In genomic region chr17:68413597-68414560, GRCh38 we compare ENCODE assay signal across 8 cellular contexts. TPM values are rescaled to one million over a fixed set of nuclear protein-coding genes. Genes with fewer than 3 reads are reported as not detected.
DNase-seq lines count a peak whose midpoint lies in the region; ATAC-seq and TF ChIP-seq lines count a peak whose summit lies in the region.
"Not testable (repeated sequence)": the region's sequence is repeated elsewhere in the genome, so short reads cannot be mapped to it uniquely, and the experiment has no call there.

No MANE protein-coding gene starts in this region.

- H3K4me3 ChIP-seq in CD4-positive, alpha-beta memory T cell (ENCODE audit: low read length in 2 of 2): peak overlapping the region in 1 of 2 donors; percentile 28
- peak overlapping the region; percentile 62; the same call in 1 of the 2 replicates for H3K4me3 ChIP-seq in PC-9
- H3K4me3 ChIP-seq in heart left ventricle: peak overlapping the region; percentile 12 to 60 (median 46)
- peak overlapping the region; percentile 35 for H3K4me3 ChIP-seq in neural cell (ENCODE audit: low read length)

- CTCF ChIA-PET in CD4-positive, alpha-beta memory T cell (lab: Charles Lee; ENCODE audit: partially characterized antibody): interaction anchor here (0.7 to 5.1 kb wide), 4 partner anchors 15 to 150 kb away, joined by 3 to 27 read pairs (median 3); no protein-coding TSS in a partner anchor
- CTCF ChIA-PET in PC-9 (lab: Charles Lee): interaction anchor here (0.6 kb wide), 2 partner anchors 15 to 84 kb away, joined by 3 to 4 read pairs; no protein-coding TSS in a partner anchor
- CTCF ChIA-PET in activated CD8-positive, alpha-beta T cell treated with anti-CD3 and anti-CD28 coated beads, Interleukin-2, amount 10 ng/mL, durations not matched to agents 7 days and 5 days (lab: Charles Lee): interaction anchor here (0.7 to 2.9 kb wide), 7 partner anchors 15 to 378 kb away, joined by 3 to 20 read pairs (median 4); partner anchors contain the start of gene KPNA2

- not testable (repeated sequence) for H4K20me1 ChIP-seq in PC-9 (ENCODE audit: insufficient read depth); neural cell (ENCODE audit: insufficient read depth)

- H2AFZ ChIP-seq in PC-9: peak overlapping the region; percentile 91
- not testable (repeated sequence) for H2AFZ ChIP-seq in neural cell (ENCODE audit: low read depth, low read length)

- POLR2A ChIA-PET in CD4-positive, alpha-beta memory T cell (lab: Charles Lee; ENCODE audit: partially characterized antibody): interaction anchor here (1.0 to 2.6 kb wide), 10 partner anchors 13 to 125 kb away, joined by 3 to 16 read pairs (median 4); partner anchors contain the start of genes ARSG, SLC16A6 and WIPI1
- POLR2A ChIA-PET in PC-9 (lab: Charles Lee; ENCODE audit: unreplicated experiment): not testable (repeated sequence)
- POLR2A ChIA-PET in activated CD8-positive, alpha-beta T cell treated with anti-CD3 and anti-CD28 coated beads, Interleukin-2, amount 10 ng/mL, durations not matched to agents 7 days and 5 days (lab: Charles Lee): interaction anchor here (0.6 to 1.5 kb wide), 6 partner anchors 13 to 209 kb away, joined by 3 to 10 read pairs (median 4); partner anchors contain the start of genes ARSG, SLC16A6 and WIPI1

- TF ChIP-seq RAD21 in neural cell (conservative IDR thresholded peaks at IDR 0.05): not testable (repeated sequence)

- not testable (repeated sequence) for BruUV-seq in PC-9 (replicated peaks; lab: Mats Ljungman, UMichigan)

- H3K4me1 ChIP-seq in CD4-positive, alpha-beta memory T cell (ENCODE audit: insufficient read depth, low read length): peaks cover 16% of the 10 kb centered on the region
- H3K4me1 ChIP-seq in PC-9 (replicated peaks; ENCODE audit: insufficient read depth): not testable (repeated sequence)
- H3K4me1 ChIP-seq in heart left ventricle: peaks cover 0 to 14% (median 0%) of the 10 kb centered on the region in 12 donors

- H3K79me2 ChIP-seq in PC-9 (ENCODE audit: low read depth); neural cell (replicated peaks; ENCODE audit: insufficient read depth, low read length): not testable (repeated sequence)

- not testable (repeated sequence) for H3K9me3 ChIP-seq in CD4-positive, alpha-beta memory T cell (ENCODE audit: control insufficient read depth in 1 of 2, low read length in 2 of 2); PC-9 (ENCODE audit: insufficient read depth, low read depth); neural cell (ENCODE audit: low read length)
- H3K9me3 ChIP-seq in heart left ventricle: peaks cover 0 to 26% (median 4%) of the 10 kb centered on the region in 12 donors

- H3K4me2 ChIP-seq in PC-9: peak overlapping the region; percentile 75
- H3K4me2 ChIP-seq in neural cell (ENCODE audit: low read length): not testable (repeated sequence)

- H3K27me3 ChIP-seq in CD4-positive, alpha-beta memory T cell (ENCODE audit: insufficient read depth, low read length); PC-9 (ENCODE audit: insufficient read depth, low read depth); heart left ventricle; neural cell (ENCODE audit: insufficient read depth, low read depth, low read length): not testable (repeated sequence)

- peaks cover 0 to 32% (median 10%) of the 10 kb centered on the region in 8 donors for H3K9me3 Mint-ChIP-seq in CD4-positive, alpha-beta memory T cell
- H3K9me3 Mint-ChIP-seq in activated CD8-positive, alpha-beta T cell treated with anti-CD3 and anti-CD28 coated beads, Interleukin-2, amount 10 ng/mL, durations not matched to agents 7 days and 5 days (ENCODE audit: insufficient read depth): peaks cover 24% of the 10 kb centered on the region
- peaks cover 27 to 43% (median 34%) of the 10 kb centered on the region in 5 experiments for H3K9me3 Mint-ChIP-seq in brain

- WGBS in heart left ventricle, 4 donors: 5 to 15% (median 12%) methylated on average over 23 to 34 of the region's 34 CpGs

- TF ChIP-seq POLR2A in heart left ventricle (IDR thresholded peaks at IDR 0.05): not testable (repeated sequence)

- not testable (repeated sequence) for H3K36me3 ChIP-seq in CD4-positive, alpha-beta memory T cell (ENCODE audit: insufficient read depth, low read length); PC-9 (ENCODE audit: low read depth); heart left ventricle; neural cell (ENCODE audit: insufficient read depth, low read length)

- H3K4me1 Mint-ChIP-seq in CD4-positive, alpha-beta memory T cell: peaks cover 14 to 32% (median 28%) of the 10 kb centered on the region in 4 donors
- H3K4me1 Mint-ChIP-seq in activated CD8-positive, alpha-beta T cell treated with anti-CD3 and anti-CD28 coated beads, Interleukin-2, amount 10 ng/mL, durations not matched to agents 7 days and 5 days (ENCODE audit: low read depth): peaks cover 25% of the 10 kb centered on the region
- H3K4me1 Mint-ChIP-seq in brain: not testable (repeated sequence)

- peak; percentile 63 to 82 (median 70) for DNase-seq in CD4-positive, alpha-beta memory T cell
- peak; percentile 16 for DNase-seq in LoVo (ENCODE audit: low spot score)
- DNase-seq in PC-9: peak in 1 of 2 experiments; percentile 46
- DNase-seq in activated CD8-positive, alpha-beta T cell treated with anti-CD3 and anti-CD28 coated beads, Interleukin-2, amount 10 ng/mL, durations not matched to agents 7 days and 5 days: peak; percentile 79
- peak in 2 of 5 donors; percentile 34 to 47 for DNase-seq in heart left ventricle
- peak; percentile 37 for DNase-seq in stimulated activated CD8-positive, alpha-beta memory T cell treated with anti-CD3 and anti-CD28 coated beads, Interleukin-12 subunit alpha, Interleukin-12 subunit beta, amount 100 ng/mL, for 4 hours (ENCODE audit: low read depth)

- not testable (repeated sequence) for TF ChIP-seq EP300 in neural cell (conservative IDR thresholded peaks at IDR 0.05; ENCODE audit: poor library complexity, severe bottlenecking)

- peak overlapping the region; percentile 74 to 99 (median 96) for H3K27ac Mint-ChIP-seq in CD4-positive, alpha-beta memory T cell
- H3K27ac Mint-ChIP-seq in activated CD8-positive, alpha-beta T cell treated with anti-CD3 and anti-CD28 coated beads, Interleukin-2, amount 10 ng/mL, durations not matched to agents 7 days and 5 days: peak overlapping the region; percentile 57
- peak overlapping the region in 4 of 5 experiments; percentile 21 to 93 (median 81) for H3K27ac Mint-ChIP-seq in brain

- peaks cover 6 to 17% of the 10 kb centered on the region in 2 donors for H3K36me3 Mint-ChIP-seq in CD4-positive, alpha-beta memory T cell
- H3K36me3 Mint-ChIP-seq in activated CD8-positive, alpha-beta T cell treated with anti-CD3 and anti-CD28 coated beads, Interleukin-2, amount 10 ng/mL, durations not matched to agents 7 days and 5 days (ENCODE audit: low read depth): peaks cover 43% of the 10 kb centered on the region
- H3K36me3 Mint-ChIP-seq in brain: peaks cover 43% of the 10 kb centered on the region

- H3K4me3 Mint-ChIP-seq in CD4-positive, alpha-beta memory T cell: peak overlapping the region; percentile 91 to 98 (median 96)
- H3K4me3 Mint-ChIP-seq in activated CD8-positive, alpha-beta T cell treated with anti-CD3 and anti-CD28 coated beads, Interleukin-2, amount 10 ng/mL, durations not matched to agents 7 days and 5 days: peak overlapping the region; percentile 91
- peak overlapping the region; percentile 83 to 91 (median 87) for H3K4me3 Mint-ChIP-seq in brain

- not testable (repeated sequence) for H3F3A ChIP-seq in PC-9 (ENCODE audit: insufficient read depth, low read depth); neural cell (ENCODE audit: insufficient read depth, low read length, poor library complexity, severe bottlenecking)

- H3K9ac ChIP-seq in neural cell (ENCODE audit: low read length): not testable (repeated sequence)

- ATAC-seq in activated CD8-positive, alpha-beta T cell treated with anti-CD3 and anti-CD28 coated beads, Interleukin-2, amount 10 ng/mL, durations not matched to agents 7 days and 5 days: peak; percentile 83
- not testable (repeated sequence) for ATAC-seq in heart left ventricle

- intact Hi-C loops in CD4-positive, alpha-beta memory T cell (cut with micrococcal nuclease): loop anchor here (2.0 to 10.0 kb wide), 2 partner anchors 23 to 51 kb away; no protein-coding TSS in a partner anchor
- intact Hi-C loops in PC-9 (cut with micrococcal nuclease; ENCODE audit: unreplicated experiment); heart left ventricle (cut with DNase I): not testable (repeated sequence)

- not testable (repeated sequence) for TF ChIP-seq CTCF in PC-9 (conservative IDR thresholded peaks at IDR 0.05); brain (conservative IDR thresholded peaks at IDR 0.05); heart left ventricle (IDR thresholded peaks at IDR 0.05); neural cell (IDR thresholded peaks at IDR 0.05; ENCODE audit: poor library complexity, severe bottlenecking)

- H3K27me3 Mint-ChIP-seq in CD4-positive, alpha-beta memory T cell; activated CD8-positive, alpha-beta T cell treated with anti-CD3 and anti-CD28 coated beads, Interleukin-2, amount 10 ng/mL, durations not matched to agents 7 days and 5 days (ENCODE audit: low read depth); brain: not testable (repeated sequence)

- peak overlapping the region; percentile 21 for H3K27ac ChIP-seq in CD4-positive, alpha-beta memory T cell (ENCODE audit: low read depth, low read length)
- not testable (repeated sequence) for H3K27ac ChIP-seq in PC-9; neural cell (ENCODE audit: low read length)
- peak overlapping the region in 3 of 12 donors; percentile 18 to 37 (median 28) for H3K27ac ChIP-seq in heart left ventricle

- not testable (repeated sequence) for H3K9me2 ChIP-seq in PC-9 (ENCODE audit: insufficient read depth); neural cell (ENCODE audit: insufficient read depth, low read length)

RNA-seq across cellular contexts. Expression of gene WIPI1, which starts 43.4 kb away (rescaled TPM):
- 10 to 100 TPM; 11.9 to 12.3 TPM for total RNA-seq in CD4-positive, alpha-beta memory T cell
- 1 to 10 TPM; 4.4 to 7.9 TPM for polyA plus RNA-seq in CD4-positive, alpha-beta memory T cell
- total RNA-seq in PC-9 (2021) (10.0 and 11.2 TPM in 2 replicates), heart left ventricle (100 to 1,000 TPM in 5 of 9 donors, 10 to 100 TPM in 4; 68.6 to 145 (median 103) TPM)
- 10 to 100 TPM; 40.8 to 41.4 TPM for total RNA-seq in activated CD8-positive, alpha-beta T cell treated with anti-CD3 and anti-CD28 coated beads, Interleukin-2, amount 10 ng/mL, durations not matched to agents 7 days and 5 days
- polyA plus RNA-seq in brain (ENCODE audit: insufficient read depth, low read depth, low replicate concordance) (6.4 TPM), heart left ventricle (100 to 1,000 TPM in 1 of 2 donors, 10 to 100 TPM in 1; 57.1 to 128 TPM), neural cell (8.3 and 17.8 TPM in 2 replicates)
- polyA minus RNA-seq in neural cell: 4.1 and 6.1 TPM in 2 replicates
